In the genomic region with DNA sequence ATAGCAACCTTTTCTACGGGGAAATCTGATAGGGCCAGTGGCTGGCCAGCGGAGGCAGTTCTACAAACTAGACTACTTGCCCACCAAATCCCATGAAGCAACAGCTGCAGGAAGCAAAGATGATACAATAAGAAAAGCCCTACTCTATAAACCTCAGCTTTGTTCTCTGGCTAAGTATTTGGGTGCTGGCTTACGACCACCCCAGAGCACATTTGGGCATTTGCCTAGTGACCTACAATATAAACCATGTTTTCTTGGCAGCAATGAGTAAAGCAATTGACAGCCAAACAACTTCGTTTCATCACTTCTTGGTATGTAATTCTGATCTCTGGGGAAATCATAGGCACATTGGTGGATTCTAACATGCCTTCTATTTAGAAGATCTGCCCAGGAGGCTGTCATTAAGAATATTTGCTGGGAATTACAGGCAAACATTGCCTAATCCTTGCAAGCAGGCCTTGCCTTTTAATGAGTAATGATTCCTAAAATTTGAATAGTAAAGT, we compare ENCODE assay signal across 1 cellular context.
TF ChIP-seq lines count a peak whose summit lies in the region.

No MANE protein-coding gene starts in this region.

TF ChIP-seq in GM23338, 12 proteins besides CTCF, POLR2A, EP300 and RAD21 (continued from another document):
- no peak for TF ChIP-seq REST (IDR thresholded peaks at IDR 0.05; ENCODE audit: unreplicated experiment)
- no peak for TF ChIP-seq JUNB (IDR thresholded peaks at IDR 0.05; ENCODE audit: unreplicated experiment)
- no peak for TF ChIP-seq STAT1 (IDR thresholded peaks at IDR 0.05; ENCODE audit: unreplicated experiment)
- no peak for TF ChIP-seq ZNF114 (CRISPR knock-in tag; IDR thresholded peaks at IDR 0.05)
- no peak for TF ChIP-seq CREB1 (CRISPR knock-in tag; IDR thresholded peaks at IDR 0.05; ENCODE audit: low read depth)
- TF ChIP-seq ZNF331 (CRISPR knock-in tag; IDR thresholded peaks at IDR 0.05; ENCODE audit: low read depth): no peak
- no peak for TF ChIP-seq EZH2 (IDR thresholded peaks at IDR 0.05; ENCODE audit: low read depth, unreplicated experiment)
- no peak for TF ChIP-seq EZH2phosphoT487 (IDR thresholded peaks at IDR 0.05; ENCODE audit: unreplicated experiment)
- no peak for TF ChIP-seq ETS1 (IDR thresholded peaks at IDR 0.05)
- no peak for TF ChIP-seq NANOG (IDR thresholded peaks at IDR 0.05; ENCODE audit: borderline replicate concordance)
- no peak for TF ChIP-seq ZNF462 (CRISPR knock-in tag; IDR thresholded peaks at IDR 0.05)
